9 cellular contexts compared by ENCODE assay signal in genomic region chr2:20596193-20596972, GRCh38. TPM values are rescaled to one million over a fixed set of nuclear protein-coding genes. Genes with fewer than 3 reads are reported as not detected.
DNase-seq lines count a peak whose midpoint lies in the region; ATAC-seq and TF ChIP-seq lines count a peak whose summit lies in the region.
"Had no signal": no experiment of that assay in that cellular context is flagged by ENCODE, and none has a peak within 500 bp of the region (broad histone marks: within the 10 kb centered on the region; RNA-seq: fewer than 3 reads in every experiment).

No MANE protein-coding gene starts in this region.

- peak overlapping the region; percentile 96 for H3K27ac Mint-ChIP-seq in stimulated activated naive B cell treated with anti-CD40 and anti-IgM and Interleukin-4, amounts not matched to agents 10 μg/mL and 1 μg/mL and 100 μg/mL, for 72 hours
- H3K27ac Mint-ChIP-seq in GM23338: no peak overlapping the region

- H3K27me3 Mint-ChIP-seq in stimulated activated naive B cell treated with anti-CD40 and anti-IgM and Interleukin-4, amounts not matched to agents 10 μg/mL and 1 μg/mL and 100 μg/mL, for 72 hours: peaks cover 12 to 19% of the 10 kb centered on the region in 2 donors
- H3K27me3 Mint-ChIP-seq in GM23338 (ENCODE audit: insufficient read depth, low read depth, poor library complexity): peaks cover 10% of the 10 kb centered on the region

- no peaks in the 10 kb centered on the region for H3K9me3 Mint-ChIP-seq in stimulated activated naive B cell treated with anti-CD40 and anti-IgM and Interleukin-4, amounts not matched to agents 10 μg/mL and 1 μg/mL and 100 μg/mL, for 72 hours
- no peaks in the 10 kb centered on the region for H3K9me3 Mint-ChIP-seq in GM23338

- H3K79me2 ChIP-seq in fibroblast of lung (ENCODE audit: control insufficient read depth, insufficient read depth, low read length) (no peaks in the 10 kb centered on the region), GM23338 (replicated peaks; ENCODE audit: insufficient read depth) (no peaks in the 10 kb centered on the region)

- H3K36me3 ChIP-seq in fibroblast of lung (ENCODE audit: control insufficient read depth, insufficient read depth, low read length) (no peaks in the 10 kb centered on the region), GM23338 (ENCODE audit: insufficient read depth) (no peaks in the 10 kb centered on the region)

- H3F3A ChIP-seq in GM23338 (replicated peaks; ENCODE audit: low read depth): no peaks in the 10 kb centered on the region

- no peaks in the 10 kb centered on the region for H3K9me3 ChIP-seq in fibroblast of lung (ENCODE audit: control insufficient read depth, insufficient read depth, low read depth, low read length)

- H2AFZ ChIP-seq in fibroblast of lung (ENCODE audit: low read length) (no peak overlapping the region), GM23338 (no peak overlapping the region)

- H3K4me3 ChIP-seq in fibroblast of lung (replicated peaks in 1 of 4; ENCODE audit: control extremely low read depth in 1 of 4, insufficient read depth in 1 of 4, low read depth in 3 of 4, low read length in 4 of 4) (no peak overlapping the region), GM23338 (no peak overlapping the region)

- peak overlapping the region; percentile 41 for H3K27ac ChIP-seq in fibroblast of lung (ENCODE audit: insufficient read depth, low read length)
- H3K27ac ChIP-seq in GM23338 (ENCODE audit: low read depth): no peak overlapping the region
- H3K27ac ChIP-seq: 22Rv1 had no signal

- H3K4me2 ChIP-seq in fibroblast of lung (ENCODE audit: extremely low read depth, insufficient read depth, low read length): no peak overlapping the region
- H3K4me2 ChIP-seq in GM23338: no peak overlapping the region

- H3K9ac ChIP-seq in fibroblast of lung (ENCODE audit: insufficient read depth, low read length): peak overlapping the region; percentile 9

- DNase-seq in DMS53 (lab: John Stamatoyannopoulos, UW) (peak; percentile 4), DMS53 treated with DMSO at 0.1 percent for 48 hours (lab: John Stamatoyannopoulos, UW; ENCODE audit: unreplicated experiment) (no peak), NCI-H82 treated with DMSO at 0.1 percent for 48 hours (lab: John Stamatoyannopoulos, UW; ENCODE audit: unreplicated experiment) (peak; percentile 82), fibroblast of lung (ENCODE audit: low read depth in 2 of 2) (no peak), GM03348 (ENCODE audit: low spot score) (no peak), GM23338 (ENCODE audit: low spot score) (no peak)
- DNase-seq in stimulated activated naive B cell treated with anti-CD40 and anti-IgM and Interleukin-4, amounts not matched to agents 10 μg/mL and 1 μg/mL and 100 μg/mL, for 72 hours: peak; percentile 15
- DNase-seq in NK-92 treated with Interleukin-12 subunit alpha and Interleukin-12 subunit beta, amount 100 ng/mL, for 24 hours (lab: John Stamatoyannopoulos, UW): no peak

- peaks cover 48 to 51% of the 10 kb centered on the region in 2 donors for H3K4me1 Mint-ChIP-seq in stimulated activated naive B cell treated with anti-CD40 and anti-IgM and Interleukin-4, amounts not matched to agents 10 μg/mL and 1 μg/mL and 100 μg/mL, for 72 hours
- H3K4me1 Mint-ChIP-seq in GM23338: peaks cover 21% of the 10 kb centered on the region

- no peaks in the 10 kb centered on the region for H4K20me1 ChIP-seq in fibroblast of lung (ENCODE audit: control insufficient read depth, extremely low read depth, insufficient read depth, low read length)
- H4K20me1 ChIP-seq in GM23338 (replicated peaks; ENCODE audit: insufficient read depth): no peaks in the 10 kb centered on the region

- TF ChIP-seq CTCF in fibroblast of lung (conservative IDR thresholded peaks at IDR 0.05 in 1 of 2, IDR thresholded peaks at IDR 0.05 in 1 of 2; ENCODE audit: low read depth in 1 of 2, low read length in 2 of 2): no peak
- no peak for TF ChIP-seq CTCF in GM23338 (conservative IDR thresholded peaks at IDR 0.05; ENCODE audit: low read depth in 2 of 2)

- H3K36me3 Mint-ChIP-seq in stimulated activated naive B cell treated with anti-CD40 and anti-IgM and Interleukin-4, amounts not matched to agents 10 μg/mL and 1 μg/mL and 100 μg/mL, for 72 hours: peaks cover 9 to 11% of the 10 kb centered on the region in 2 donors
- H3K36me3 Mint-ChIP-seq in GM23338 (ENCODE audit: low read depth): no peaks in the 10 kb centered on the region

- no peaks in the 10 kb centered on the region for H3K9me2 ChIP-seq in GM23338 (ENCODE audit: insufficient read depth)

- peak; percentile 50 to 64 for ATAC-seq in stimulated activated naive B cell treated with anti-CD40 and anti-IgM and Interleukin-4, amounts not matched to agents 10 μg/mL and 1 μg/mL and 100 μg/mL, for 72 hours (replicated peaks)
- no peak for ATAC-seq in GM23338

- H3K4me1 ChIP-seq in fibroblast of lung (ENCODE audit: control insufficient read depth, extremely low read depth, insufficient read depth, low read length) (peaks cover 44% of the 10 kb centered on the region), GM23338 (ENCODE audit: insufficient read depth) (no peaks in the 10 kb centered on the region; the same call in 1 of the 2 replicates)

- H3K4me3 Mint-ChIP-seq in stimulated activated naive B cell treated with anti-CD40 and anti-IgM and Interleukin-4, amounts not matched to agents 10 μg/mL and 1 μg/mL and 100 μg/mL, for 72 hours: peak overlapping the region; percentile 61 to 68
- H3K4me3 Mint-ChIP-seq in GM23338: no peak overlapping the region

- H3K27me3 ChIP-seq in fibroblast of lung (ENCODE audit: control insufficient read depth, insufficient read depth, low read length) (no peaks in the 10 kb centered on the region), GM23338 (ENCODE audit: insufficient read depth) (no peaks in the 10 kb centered on the region)

TF ChIP-seq in GM23338, 12 proteins besides CTCF, POLR2A, EP300 and RAD21 (continues in another document):
- TF ChIP-seq ETS1 (IDR thresholded peaks at IDR 0.05) (no peak), JUNB (IDR thresholded peaks at IDR 0.05; ENCODE audit: unreplicated experiment) (no peak), STAT1 (IDR thresholded peaks at IDR 0.05; ENCODE audit: unreplicated experiment) (no peak), POLR2AphosphoS5 (IDR thresholded peaks at IDR 0.05; ENCODE audit: low read depth) (no peak), REST (IDR thresholded peaks at IDR 0.05; ENCODE audit: unreplicated experiment) (no peak), EZH2 (IDR thresholded peaks at IDR 0.05; ENCODE audit: low read depth, unreplicated experiment) (no peak), ZNF114 (CRISPR knock-in tag; IDR thresholded peaks at IDR 0.05) (no peak), ZNF331 (CRISPR knock-in tag; IDR thresholded peaks at IDR 0.05; ENCODE audit: low read depth) (no peak), CREB1 (CRISPR knock-in tag; IDR thresholded peaks at IDR 0.05; ENCODE audit: low read depth) (no peak)

RNA-seq across cellular contexts. Expression of gene HS1BP3, which starts 54.5 kb away (rescaled TPM):
- 32.4 and 38.1 TPM in 2 replicates for total RNA-seq in fibroblast of lung
- polyA plus RNA-seq in fibroblast of lung (17.8 and 21.6 TPM in 2 replicates), GM23338 (2016; fragmentation: Nextera tagmentation; extraction: Ambion mirVana) (6.0 and 7.2 TPM in 2 replicates)
- polyA plus RNA-seq in fibroblast of lung (2012): 23.7 and 27.9 TPM in 2 replicates
- polyA minus RNA-seq in fibroblast of lung (ENCODE audit: low replicate concordance): 29.4 and 34.9 TPM in 2 replicates
- 15.0 and 16.8 TPM in 2 replicates for total RNA-seq in GM23338 (2014; rRNA removed; shearing (Covaris generic))

Comparison
In these comparisons a context has a peak if more than half of its experiments do, and no peak if none do; other contexts are left out.
1. DNase-seq: peak in DMS53 (single experiment), NCI-H82 treated with DMSO at 0.1 percent for 48 hours (single experiment) and stimulated activated naive B cell treated with anti-CD40 and anti-IgM and Interleukin-4, amounts not matched to agents 10 μg/mL and 1 μg/mL and 100 μg/mL, for 72 hours (single experiment); none in DMS53 treated with DMSO at 0.1 percent for 48 hours (single experiment), fibroblast of lung (0 of 2), NK-92 treated with Interleukin-12 subunit alpha and Interleukin-12 subunit beta, amount 100 ng/mL, for 24 hours (single experiment), GM03348 (single experiment) and GM23338 (single experiment).